Comparison of ENCODE assay signal across 8 cellular contexts in genomic region chr9:134396825-134397224, GRCh38.
DNase-seq lines count a peak whose midpoint lies in the region; ATAC-seq, FAIRE-seq and TF ChIP-seq lines count a peak whose summit lies in the region.

No MANE protein-coding gene starts in this region.

- FAIRE-seq in endothelial cell of umbilical vein (lab: Jason Lieb, UNC) = peak; percentile 88

- TF ChIP-seq EP300 in suprapubic skin (IDR thresholded peaks at IDR 0.05) = no peak

- H3K79me2 ChIP-seq in endothelial cell of umbilical vein (ENCODE audit: control insufficient read depth, insufficient read depth, low read length) = peaks cover 37% of the 10 kb centered on the region

- CTCF ChIA-PET in endothelial cell of umbilical vein (lab: Charles Lee) = interaction anchor here (0.9 to 1.9 kb wide), 11 partner anchors 9 to 226 kb away, joined by 3 to 7 read pairs (median 4); no protein-coding TSS in a partner anchor

- peak overlapping the region; percentile 26 for H3K4me2 ChIP-seq in endothelial cell of umbilical vein (ENCODE audit: insufficient read depth, low read length)

- no peak overlapping the region for H3K9ac ChIP-seq in endothelial cell of umbilical vein (replicated peaks; ENCODE audit: extremely low read depth, insufficient read depth, low read length)

- POLR2A ChIA-PET in endothelial cell of umbilical vein (lab: Charles Lee) = interaction anchor here (1.0 kb wide), 1 partner anchor 60 kb away, joined by 3 read pairs; no protein-coding TSS in a partner anchor

- TF ChIP-seq CTCF in endothelial cell of umbilical vein (IDR thresholded peaks at IDR 0.05; ENCODE audit: extremely low read depth in 1 of 2, insufficient read depth in 1 of 2, low read depth in 1 of 2, low read length in 2 of 2) (peak in 1 of 2 donors; percentile 22), suprapubic skin (IDR thresholded peaks at IDR 0.05) (no peak)

- H2AFZ ChIP-seq in endothelial cell of umbilical vein (ENCODE audit: low read depth, low read length) = no peak overlapping the region

- H3K4me1 ChIP-seq in endothelial cell of umbilical vein (ENCODE audit: control insufficient read depth, extremely low read depth, insufficient read depth, low read length) (peaks cover 50% of the 10 kb centered on the region), suprapubic skin (peaks cover 73% of the 10 kb centered on the region)

- dilution Hi-C loops in endothelial cell of umbilical vein (cut with MboI; ENCODE audit: extremely low pct_ligation_motif_present, low sequenced_read_pairs) = no loop called here

- intact Hi-C loops in endothelial cell of umbilical vein (cut with micrococcal nuclease) = loop anchor here (1.0 to 5.0 kb wide), 4 partner anchors 10 to 56 kb away; no protein-coding TSS in a partner anchor

- no peaks in the 10 kb centered on the region for H3K9me1 ChIP-seq in endothelial cell of umbilical vein (replicated peaks; ENCODE audit: control insufficient read depth, extremely low read depth, insufficient read depth, low read length)

- H3K27me3 ChIP-seq in endothelial cell of umbilical vein (ENCODE audit: control insufficient read depth in 2 of 2, insufficient read depth in 2 of 2, low read length in 2 of 2) (no peaks in the 10 kb centered on the region), suprapubic skin (no peaks in the 10 kb centered on the region)

- peak; percentile 34 for DNase-seq in activated CD4-positive, alpha-beta T cell treated with anti-CD3 and anti-CD28 coated beads, Interleukin-2, amount 50 U/mL, for 1 hour
- DNase-seq in endothelial cell of umbilical vein (ENCODE audit: low read depth, low spot score) (peak; percentile 47), suprapubic skin (ENCODE audit: low spot score in 2 of 2) (no peak), NCI-H524 (lab: John Stamatoyannopoulos, UW) (no peak)
- peak; percentile 17 to 30 for DNase-seq in stimulated activated CD8-positive, alpha-beta memory T cell treated with anti-CD3 and anti-CD28 coated beads, Interleukin-4, amount 100 ng/mL, for 4 hours (ENCODE audit: low read depth in 2 of 2, low spot score in 1 of 2)

- no peaks in the 10 kb centered on the region for H3K36me3 ChIP-seq in endothelial cell of umbilical vein (ENCODE audit: control insufficient read depth in 2 of 2, extremely low read depth in 1 of 2, insufficient read depth in 2 of 2, low read length in 2 of 2)
- peaks cover 3% of the 10 kb centered on the region for H3K36me3 ChIP-seq in suprapubic skin

- H3K4me3 ChIP-seq in endothelial cell of umbilical vein (replicated peaks in 1 of 3; ENCODE audit: insufficient read depth in 1 of 3, low read depth in 1 of 3, low read length in 3 of 3) = no peak overlapping the region
- no peak overlapping the region for H3K4me3 ChIP-seq in suprapubic skin

- no peaks in the 10 kb centered on the region for H4K20me1 ChIP-seq in endothelial cell of umbilical vein (replicated peaks; ENCODE audit: control insufficient read depth, extremely low read depth, insufficient read depth, low read length)

- peak; percentile 18 for ATAC-seq in HG03354 (IDR thresholded peaks at IDR 0.05; ENCODE audit: poor library complexity, severe bottlenecking, unreplicated experiment)
- ATAC-seq in GM19397 (IDR thresholded peaks at IDR 0.05; ENCODE audit: unreplicated experiment) = no peak
- no peak for ATAC-seq in HG03135 (IDR thresholded peaks at IDR 0.05; ENCODE audit: unreplicated experiment)

- TF ChIP-seq POLR2A in endothelial cell of umbilical vein (IDR thresholded peaks at IDR 0.05; ENCODE audit: low read depth, low read length) = no peak
- TF ChIP-seq POLR2A in suprapubic skin (IDR thresholded peaks at IDR 0.05) = no peak

- 24% methylated on average over 3 of the region's 8 CpGs for WGBS in suprapubic skin

- no TSS peak for BruUV-seq in endothelial cell of umbilical vein (replicated peaks; lab: Mats Ljungman, UMichigan)

- H3K27ac ChIP-seq in endothelial cell of umbilical vein (ENCODE audit: insufficient read depth, low read depth, low read length) (peak overlapping the region; percentile 26), suprapubic skin (no peak overlapping the region)

- H3K9me3 ChIP-seq in endothelial cell of umbilical vein (replicated peaks; ENCODE audit: control insufficient read depth, insufficient read depth, low read length) = no peaks in the 10 kb centered on the region
- H3K9me3 ChIP-seq in suprapubic skin = no peaks in the 10 kb centered on the region

TF ChIP-seq in endothelial cell of umbilical vein, 7 proteins besides CTCF, POLR2A, EP300 and RAD21:
- TF ChIP-seq FOS (IDR thresholded peaks at IDR 0.05; ENCODE audit: borderline replicate concordance, insufficient read depth, low read length) (no peak), POLR2AphosphoS5 (IDR thresholded peaks at IDR 0.05; ENCODE audit: insufficient read depth, low read depth, low read length) (peak; percentile 46)
TF ChIP-seq in endothelial cell of umbilical vein: peak in this region for 1.

Comparison
In these comparisons a context has a peak if more than half of its experiments do, and no peak if none do; other contexts are left out.
1. DNase-seq: peak in activated CD4-positive, alpha-beta T cell treated with anti-CD3 and anti-CD28 coated beads, Interleukin-2, amount 50 U/mL, for 1 hour (single experiment), endothelial cell of umbilical vein (single experiment) and stimulated activated CD8-positive, alpha-beta memory T cell treated with anti-CD3 and anti-CD28 coated beads, Interleukin-4, amount 100 ng/mL, for 4 hours (2 of 2); none in suprapubic skin (0 of 2) and NCI-H524 (0 of 2).